In genomic region chr3:45817788-45818523, GRCh38 we compare ENCODE assay signal across 1 cellular context.
A peak's percentile ranks its signal among the peaks of the same experiment; 100 is the strongest.
TF ChIP-seq lines count a peak whose summit lies in the region.

No MANE protein-coding gene starts in this region.

TF ChIP-seq in HCT116, 20 proteins besides CTCF, POLR2A, EP300 and RAD21 (continued from another document):
- peak; percentile 86 for TF ChIP-seq SRF (IDR thresholded peaks at IDR 0.05; ENCODE audit: low read depth)
- peak; percentile 83; the same call in 1 of the 2 replicates for TF ChIP-seq MAX (IDR thresholded peaks at IDR 0.05)
- no peak for TF ChIP-seq REST (IDR thresholded peaks at IDR 0.05; ENCODE audit: low read depth)
- TF ChIP-seq TCF7L2 (IDR thresholded peaks at IDR 0.05; ENCODE audit: borderline replicate concordance, extremely low read depth, insufficient read depth, insufficient read length), result peak; percentile 91
TF ChIP-seq in HCT116: peak in this region for 12.
